Comparison of ENCODE assay signal across 8 cellular contexts in genomic region chr2:84959045-84959493, GRCh38. TPM values are rescaled to one million over a fixed set of nuclear protein-coding genes. Genes with fewer than 3 reads are reported as not detected.
DNase-seq lines count a peak whose midpoint lies in the region; ATAC-seq and TF ChIP-seq lines count a peak whose summit lies in the region.

No MANE protein-coding gene starts in this region.

- H3K4me3 ChIP-seq in SJSA1: no peak overlapping the region
- no peak overlapping the region for H3K4me3 ChIP-seq in esophagus squamous epithelium
- H3K4me3 ChIP-seq in gastrocnemius medialis: no peak overlapping the region

- no peak for TF ChIP-seq CTCF in esophagus squamous epithelium (IDR thresholded peaks at IDR 0.05)
- TF ChIP-seq CTCF in gastrocnemius medialis (IDR thresholded peaks at IDR 0.05 in 4 of 5, conservative IDR thresholded peaks at IDR 0.05 in 1 of 5): no peak

- H3K9me3 ChIP-seq in SJSA1 (replicated peaks) (no peaks in the 10 kb centered on the region), esophagus squamous epithelium (no peaks in the 10 kb centered on the region), gastrocnemius medialis (no peaks in the 10 kb centered on the region)

- H3K36me3 ChIP-seq in SJSA1 (peaks cover 25% of the 10 kb centered on the region), esophagus squamous epithelium (peaks cover 0 to under 1% (median 0%) of the 10 kb centered on the region in 3 donors), gastrocnemius medialis (no peaks in the 10 kb centered on the region)

- H3K27me3 ChIP-seq in SJSA1 (replicated peaks) (no peaks in the 10 kb centered on the region), esophagus squamous epithelium (no peaks in the 10 kb centered on the region), gastrocnemius medialis (no peaks in the 10 kb centered on the region)

- peak; percentile 87 for DNase-seq in HCEC 1CT
- peak; percentile 63 to 88 for DNase-seq in SJSA1 (ENCODE audit: low read depth in 1 of 2, low spot score in 2 of 2)
- DNase-seq in esophagus squamous epithelium (lab: John Stamatoyannopoulos, UW): no peak
- DNase-seq in gastrocnemius medialis: no peak
- DNase-seq in DMS114 treated with DMSO at 0.1 percent for 48 hours (lab: John Stamatoyannopoulos, UW; ENCODE audit: unreplicated experiment): no peak
- DNase-seq in NCI-H1436 (lab: John Stamatoyannopoulos, UW): no peak
- DNase-seq in activated T-cell treated with anti-CD3 and anti-CD28 coated beads for 4 hours: no peak
- DNase-seq in anterior cingulate cortex (lab: John Stamatoyannopoulos, UW): no peak

- H3K4me1 ChIP-seq in SJSA1 (replicated peaks) (peaks cover 52% of the 10 kb centered on the region), esophagus squamous epithelium (peaks cover 8 to 45% (median 24%) of the 10 kb centered on the region in 3 donors), gastrocnemius medialis (peaks cover 19 to 20% of the 10 kb centered on the region in 2 donors)

- in situ Hi-C loops in gastrocnemius medialis (cut with MboI; ENCODE audit: low sequenced_read_pairs in 4 of 4): no loop called here

- WGBS in esophagus squamous epithelium, 2 donors: 49 to 83% methylated on average over 9 to 12 of the region's 12 CpGs

- intact Hi-C loops in esophagus squamous epithelium (cut with DNase I) (no loop called here), gastrocnemius medialis (cut with DNase I; ENCODE audit: low total_unique reads) (no loop called here)

- peak in 1 of 2 donors; percentile 21 for ATAC-seq in gastrocnemius medialis

- peak overlapping the region; percentile 96 for H3K27ac ChIP-seq in SJSA1
- H3K27ac ChIP-seq in esophagus squamous epithelium: peak overlapping the region; percentile 36 to 78 (median 72)
- H3K27ac ChIP-seq in gastrocnemius medialis: peak overlapping the region; percentile 34 to 77 (median 42)

- TF ChIP-seq POLR2A in esophagus squamous epithelium (IDR thresholded peaks at IDR 0.05): no peak
- TF ChIP-seq POLR2A in gastrocnemius medialis (IDR thresholded peaks at IDR 0.05): no peak

RNA-seq across cellular contexts. Expression of gene KCMF1, which starts 11.9 kb away (rescaled TPM):
- total RNA-seq in SJSA1 (2014; rRNA removed; shearing (Covaris generic)): 60.9 and 117 TPM in 2 replicates
- total RNA-seq in esophagus squamous epithelium: 10 to 100 TPM; 35.6 to 50.8 (median 44.5) TPM
- 100 to 1,000 TPM; 158 to 178 (median 165) TPM for total RNA-seq in gastrocnemius medialis

RNA-seq across cellular contexts. Expression of gene TMSB10, which starts 53.6 kb away (rescaled TPM):
- total RNA-seq in SJSA1 (2014; rRNA removed; shearing (Covaris generic)): 10,548 and 13,048 TPM in 2 replicates
- 1,000 to 10,000 TPM; 2,239 to 4,093 (median 3,173) TPM for total RNA-seq in esophagus squamous epithelium
- total RNA-seq in gastrocnemius medialis: 100 to 1,000 TPM; 329 to 954 (median 486) TPM

Comparison
In these comparisons a context has a peak if more than half of its experiments do, and no peak if none do; other contexts are left out.
1. DNase-seq: peak in HCEC 1CT (single experiment) and SJSA1 (2 of 2); none in esophagus squamous epithelium (single experiment), gastrocnemius medialis (0 of 2), DMS114 treated with DMSO at 0.1 percent for 48 hours (single experiment), NCI-H1436 (single experiment), activated T-cell treated with anti-CD3 and anti-CD28 coated beads for 4 hours (single experiment) and anterior cingulate cortex (0 of 58).
2. H3K27ac ChIP-seq: peak in every context shown above with its lines; median percentile 96 in SJSA1; 72 in esophagus squamous epithelium; 42 in gastrocnemius medialis.